Comparison of ENCODE assay signal across 18 cellular contexts in the genomic region with DNA sequence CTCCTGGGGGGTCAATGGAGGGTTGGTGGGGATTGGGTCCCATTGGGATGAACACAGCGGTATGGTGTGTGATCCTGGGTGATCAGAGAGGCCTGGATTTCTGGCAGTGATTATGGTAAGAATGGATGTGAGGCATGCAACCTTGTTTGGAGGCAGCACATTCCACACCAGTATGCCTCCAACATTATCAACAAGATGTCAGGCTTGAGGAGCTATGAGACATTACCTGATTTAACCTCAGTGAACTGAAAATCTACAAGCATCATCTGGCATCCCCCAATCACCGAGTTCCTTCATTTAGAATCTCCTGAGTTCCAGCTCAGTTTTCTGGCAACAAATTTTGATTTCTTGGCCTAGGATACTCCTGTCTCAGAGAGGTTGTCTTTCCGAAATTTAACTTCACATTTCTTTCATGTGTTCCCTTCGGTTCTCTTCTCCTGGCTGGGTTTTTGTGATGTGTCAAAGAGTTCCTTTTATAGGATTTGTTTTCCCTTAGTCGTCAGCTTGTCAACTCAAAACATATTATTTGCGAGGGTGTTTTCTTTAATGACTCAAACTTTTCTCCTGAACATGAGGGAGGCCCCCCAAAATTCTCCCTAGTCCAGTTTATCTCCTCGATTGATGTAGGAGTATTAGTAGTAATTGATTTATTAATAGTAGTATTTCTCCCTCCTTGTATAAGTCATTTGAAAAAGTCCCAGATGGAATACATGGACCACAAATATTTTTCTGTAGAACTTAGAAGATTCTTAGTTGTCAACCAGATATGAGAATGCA. TPM values are rescaled to one million over a fixed set of nuclear protein-coding genes. Genes with fewer than 3 reads are reported as not detected.
DNase-seq lines count a peak whose midpoint lies in the region; ATAC-seq, FAIRE-seq and TF ChIP-seq lines count a peak whose summit lies in the region.
"Had no signal": no experiment of that assay in that cellular context is flagged by ENCODE, and none has a peak within 500 bp of the region (broad histone marks: within the 10 kb centered on the region; RNA-seq: fewer than 3 reads in every experiment).

No MANE protein-coding gene starts in this region.

- no peaks in the 10 kb centered on the region for H3K9me3 Mint-ChIP-seq in activated CD4-positive, alpha-beta memory T cell treated with anti-CD3 and anti-CD28 coated beads for 36 hours
- H3K9me3 Mint-ChIP-seq in activated CD4-positive, alpha-beta memory T cell treated with anti-CD3 and anti-CD28 coated beads, Interleukin-2, amount 10 ng/mL, durations not matched to agents 7 days and 5 days = no peaks in the 10 kb centered on the region
- H3K9me3 Mint-ChIP-seq in stimulated activated effector memory CD8-positive, alpha-beta T cell treated with anti-CD3 and anti-CD28 coated beads, Interleukin-12 subunit alpha, Interleukin-12 subunit beta, amount 100 ng/mL, for 72 hours = peaks cover 3% of the 10 kb centered on the region
- H3K9me3 Mint-ChIP-seq: CD4-positive, alpha-beta T cell; H9 had no signal

- no peak overlapping the region for H3K23ac ChIP-seq in IMR-90 (ENCODE audit: low read depth, low read length)

- TF ChIP-seq EP300 in K562 (IDR thresholded peaks at IDR 0.05; ENCODE audit: low read length) = no peak

- H4K5ac ChIP-seq in IMR-90 (ENCODE audit: low read depth, low read length) = no peak overlapping the region; the same call in 1 of the 2 replicates

- peaks cover 2% of the 10 kb centered on the region; the same call in 1 of the 2 replicates for H3K4me1 ChIP-seq in IMR-90 (ENCODE audit: control insufficient read depth, insufficient read depth, low read length)
- H3K4me1 ChIP-seq in K562 (replicated peaks in 1 of 2; ENCODE audit: control insufficient read depth in 2 of 2, insufficient read depth in 2 of 2, low read length in 2 of 2) = peaks cover 0 to 1% of the 10 kb centered on the region in 2 experiments; a peak in 2 of 5 replicates

- no peaks in the 10 kb centered on the region for H3K79me2 ChIP-seq in K562 (ENCODE audit: control insufficient read depth, insufficient read depth, low read length)

- H3K79me1 ChIP-seq in IMR-90 (ENCODE audit: low read depth in 1 of 2, low read length in 2 of 2) = no peaks in the 10 kb centered on the region

- no peak overlapping the region for H2BK5ac ChIP-seq in IMR-90 (ENCODE audit: low read depth, low read length, poor library complexity, severe bottlenecking)

- H3K27ac Mint-ChIP-seq in activated CD4-positive, alpha-beta memory T cell treated with anti-CD3 and anti-CD28 coated beads for 36 hours = peak overlapping the region; percentile 86
- H3K27ac Mint-ChIP-seq in activated CD4-positive, alpha-beta memory T cell treated with anti-CD3 and anti-CD28 coated beads, Interleukin-2, amount 10 ng/mL, durations not matched to agents 7 days and 5 days = no peak overlapping the region
- peak overlapping the region; percentile 13 for H3K27ac Mint-ChIP-seq in stimulated activated effector memory CD8-positive, alpha-beta T cell treated with anti-CD3 and anti-CD28 coated beads, Interleukin-12 subunit alpha, Interleukin-12 subunit beta, amount 100 ng/mL, for 72 hours
- H3K27ac Mint-ChIP-seq: B cell; CD4-positive, alpha-beta T cell; H9 had no signal

- H3K4me3 ChIP-seq in IMR-90 (ENCODE audit: insufficient read depth, low read depth, low read length) = no peak overlapping the region
- H3K4me3 ChIP-seq in K562 = no peak overlapping the region
- H3K4me3 ChIP-seq: GM12878 had no signal

- peak overlapping the region; percentile 8; the same call in 1 of the 2 replicates for H4K91ac ChIP-seq in IMR-90 (ENCODE audit: insufficient read depth, low read depth, low read length)

- in situ Hi-C loops in IMR-90 (cut with MboI; ENCODE audit: low sequenced_read_pairs) = no loop called here
- in situ Hi-C loops in K562 (cut with MboI) = no loop called here

- FAIRE-seq in K562 (lab: Jason Lieb, UNC) = peak; percentile 67
- FAIRE-seq: GM12878, GM18507 had no signal

- WGBS in IMR-90 (ENCODE audit: extremely low coverage in 2 of 2, insufficient read length in 1 of 2), 2 experiments = 40% methylated on average over 1 of the region's 7 CpGs; no CpG with 5 or more reads in 1 of the 2 experiments
- 20% methylated on average over 6 of the region's 7 CpGs for WGBS in K562 (ENCODE audit: insufficient coverage, low coverage, missing lambda C conversion rate)

- ATAC-seq in IMR-90 (ENCODE audit: low read depth) = peak; percentile 48
- ATAC-seq in K562 = no peak
- ATAC-seq in stimulated activated effector memory CD8-positive, alpha-beta T cell treated with anti-CD3 and anti-CD28 coated beads, Interleukin-12 subunit alpha, Interleukin-12 subunit beta, amount 100 ng/mL, for 72 hours = no peak
- ATAC-seq: GM12878 had no signal

- H3K9me1 ChIP-seq in IMR-90 (ENCODE audit: insufficient read depth, low read length) = peaks cover 6% of the 10 kb centered on the region; the same call in 1 of the 2 replicates
- H3K9me1 ChIP-seq in K562 (ENCODE audit: control insufficient read depth, insufficient read depth, low read length) = no peaks in the 10 kb centered on the region

- H3K27me3 Mint-ChIP-seq in activated CD4-positive, alpha-beta memory T cell treated with anti-CD3 and anti-CD28 coated beads for 36 hours = peaks cover 12% of the 10 kb centered on the region
- peaks cover 14% of the 10 kb centered on the region for H3K27me3 Mint-ChIP-seq in activated CD4-positive, alpha-beta memory T cell treated with anti-CD3 and anti-CD28 coated beads, Interleukin-2, amount 10 ng/mL, durations not matched to agents 7 days and 5 days

- no peaks in the 10 kb centered on the region for H3K27me3 ChIP-seq in IMR-90 (ENCODE audit: control insufficient read depth, insufficient read depth, low read length)
- H3K27me3 ChIP-seq in K562 (ENCODE audit: control insufficient read depth in 2 of 2, insufficient read depth in 2 of 2, low read length in 2 of 2) = peaks cover 0 to 5% of the 10 kb centered on the region in 2 experiments; a peak in 1 of 5 replicates

- H3K9ac ChIP-seq in IMR-90 (ENCODE audit: low read depth, low read length) = no peak overlapping the region
- no peak overlapping the region for H3K9ac ChIP-seq in K562 (ENCODE audit: insufficient read depth in 1 of 2, low read depth in 2 of 2, low read length in 2 of 2)

- H3K4ac ChIP-seq in IMR-90 (ENCODE audit: low read depth, low read length) = peak overlapping the region; percentile 9; the same call in 1 of the 2 replicates

- no peak overlapping the region for H3K27ac ChIP-seq in IMR-90 (ENCODE audit: insufficient read depth, low read length)
- H3K27ac ChIP-seq in K562 (ENCODE audit: extremely low read depth, low read depth, low read length) = no peak overlapping the region

- peak overlapping the region; percentile 13; the same call in 1 of the 2 replicates for H2BK120ac ChIP-seq in IMR-90 (ENCODE audit: low read depth, low read length)

- H3K56ac ChIP-seq in IMR-90 (ENCODE audit: extremely low read depth, insufficient read depth, low read length) = no peak overlapping the region

- dilution Hi-C loops in IMR-90 (cut with HindIII; ENCODE audit: low sequenced_read_pairs, unreplicated experiment) = no loop called here

- H4K8ac ChIP-seq in IMR-90 (ENCODE audit: low read depth in 2 of 2, low read length in 2 of 2) = peak overlapping the region in 1 of 2 experiments; percentile 22; a peak in 1 of 4 replicates

- H3K4me3 Mint-ChIP-seq in activated CD4-positive, alpha-beta memory T cell treated with anti-CD3 and anti-CD28 coated beads for 36 hours = no peak overlapping the region
- H3K4me3 Mint-ChIP-seq in activated CD4-positive, alpha-beta memory T cell treated with anti-CD3 and anti-CD28 coated beads, Interleukin-2, amount 10 ng/mL, durations not matched to agents 7 days and 5 days = no peak overlapping the region
- H3K4me3 Mint-ChIP-seq in stimulated activated effector memory CD8-positive, alpha-beta T cell treated with anti-CD3 and anti-CD28 coated beads, Interleukin-12 subunit alpha, Interleukin-12 subunit beta, amount 100 ng/mL, for 72 hours = no peak overlapping the region
- H3K4me3 Mint-ChIP-seq: B cell; CD4-positive, alpha-beta T cell; H9 had no signal

- intact Hi-C loops in activated CD4-positive, alpha-beta memory T cell treated with anti-CD3 and anti-CD28 coated beads for 36 hours (cut with micrococcal nuclease) = loop anchor here (1.0 kb wide), 2 partner anchors 10 to 27 kb away; no protein-coding TSS in a partner anchor
- intact Hi-C loops in IMR-90 (cut with micrococcal nuclease) = no loop called here
- intact Hi-C loops in K562 (cut with micrococcal nuclease) = no loop called here

- H3K9me3 ChIP-seq in IMR-90 (ENCODE audit: control insufficient read depth, insufficient read depth, low read length) (no peaks in the 10 kb centered on the region), K562 (replicated peaks; ENCODE audit: control insufficient read depth, insufficient read depth, low read depth, low read length) (no peaks in the 10 kb centered on the region)

- TF ChIP-seq RAD21 in IMR-90 (IDR thresholded peaks at IDR 0.05; ENCODE audit: low read length) (no peak), K562 (CRISPR knock-in tag; conservative IDR thresholded peaks at IDR 0.05 in 1 of 2, IDR thresholded peaks at IDR 0.05 in 1 of 2) (no peak)

- peak overlapping the region; percentile 13; the same call in 1 of the 2 replicates for H2BK20ac ChIP-seq in IMR-90 (ENCODE audit: low read depth, low read length)

- no peak for TF ChIP-seq POLR2A in IMR-90 (IDR thresholded peaks at IDR 0.05; ENCODE audit: low read depth, low read length)
- TF ChIP-seq POLR2A in K562 (conservative IDR thresholded peaks at IDR 0.05) = no peak

- no peaks in the 10 kb centered on the region for H3K36me3 Mint-ChIP-seq in activated CD4-positive, alpha-beta memory T cell treated with anti-CD3 and anti-CD28 coated beads for 36 hours
- H3K36me3 Mint-ChIP-seq in activated CD4-positive, alpha-beta memory T cell treated with anti-CD3 and anti-CD28 coated beads, Interleukin-2, amount 10 ng/mL, durations not matched to agents 7 days and 5 days (ENCODE audit: low read depth) = no peaks in the 10 kb centered on the region
- no peaks in the 10 kb centered on the region for H3K36me3 Mint-ChIP-seq in stimulated activated effector memory CD8-positive, alpha-beta T cell treated with anti-CD3 and anti-CD28 coated beads, Interleukin-12 subunit alpha, Interleukin-12 subunit beta, amount 100 ng/mL, for 72 hours

- POLR2A ChIA-PET in activated CD4-positive, alpha-beta memory T cell treated with anti-CD3 and anti-CD28 coated beads for 36 hours (lab: Charles Lee) = interaction anchor here (1.0 to 1.5 kb wide), 4 partner anchors 8 to 61 kb away, joined by 3 to 7 read pairs (median 4); no protein-coding TSS in a partner anchor
- POLR2A ChIA-PET in activated CD4-positive, alpha-beta memory T cell treated with anti-CD3 and anti-CD28 coated beads, Interleukin-2, amount 10 ng/mL, durations not matched to agents 7 days and 5 days (lab: Charles Lee) = no interaction called here
- POLR2A ChIA-PET in IMR-90 (lab: Charles Lee; ENCODE audit: unreplicated experiment) (no interaction called here), K562 (lab: Yijun Ruan, JAX) (interaction anchor here (0.8 to 1.0 kb wide), 2 partner anchors 10 to 21 kb away, joined by 3 read pairs; no protein-coding TSS in a partner anchor)

- H2AK5ac ChIP-seq in IMR-90 (ENCODE audit: low read depth, low read length) = 0 out of 2 replicates have a peak overlapping the region, but pooled peaks have one; percentile 7

- no TSS peak for BruUV-seq in IMR-90 (replicated peaks; lab: Mats Ljungman, UMichigan)
- BruUV-seq in K562 (replicated peaks; lab: Mats Ljungman, UMichigan) = no TSS peak

- DNase-seq in activated CD4-positive, alpha-beta memory T cell treated with anti-CD3 and anti-CD28 coated beads for 36 hours = no peak
- no peak for DNase-seq in activated CD4-positive, alpha-beta memory T cell treated with anti-CD3 and anti-CD28 coated beads, Interleukin-2, amount 10 ng/mL, durations not matched to agents 7 days and 5 days
- DNase-seq in IMR-90 = no peak
- no peak for DNase-seq in K562 (ENCODE audit: extremely low read depth in 1 of 4, low spot score in 3 of 4)
- no peak for DNase-seq in stimulated activated effector memory CD8-positive, alpha-beta T cell treated with anti-CD3 and anti-CD28 coated beads, Interleukin-12 subunit alpha, Interleukin-12 subunit beta, amount 100 ng/mL, for 72 hours (ENCODE audit: low spot score in 2 of 2)
- DNase-seq in NCI-H2227 (lab: John Stamatoyannopoulos, UW; ENCODE audit: unreplicated experiment) = no peak
- DNase-seq in RPMI8226 = no peak
- DNase-seq: ACHN; C1 segment of cervical spinal cord; Calu3; CD4-positive, alpha-beta T cell; DMS 273 treated with DMSO at 0.1 percent for 48 hours; DMS79; H9 had no signal

- peak overlapping the region; percentile 25; the same call in 1 of the 2 replicates for H3K18ac ChIP-seq in IMR-90 (ENCODE audit: low read depth, low read length)

- H3K14ac ChIP-seq in IMR-90 (replicated peaks; ENCODE audit: low read depth, low read length) = peak overlapping the region; percentile 2; the same call in 1 of the 2 replicates

- peak overlapping the region; percentile 20; the same call in 1 of the 3 replicates for H2BK15ac ChIP-seq in IMR-90 (ENCODE audit: low read depth, low read length)

- H2AK9ac ChIP-seq in IMR-90 (replicated peaks; ENCODE audit: low read depth, low read length, poor library complexity) = no peak overlapping the region

- CTCF ChIA-PET in activated CD4-positive, alpha-beta memory T cell treated with anti-CD3 and anti-CD28 coated beads for 36 hours (lab: Charles Lee) = interaction anchor here (1.5 kb wide), 1 partner anchor 17 kb away, joined by 5 read pairs; no protein-coding TSS in a partner anchor
- CTCF ChIA-PET in activated CD4-positive, alpha-beta memory T cell treated with anti-CD3 and anti-CD28 coated beads, Interleukin-2, amount 10 ng/mL, durations not matched to agents 7 days and 5 days (lab: Charles Lee) = no interaction called here
- CTCF ChIA-PET in IMR-90 (lab: Yijun Ruan, JAX) (no interaction called here), K562 (lab: Yijun Ruan, JAX; ENCODE audit: low intra/inter-chr PET ratio) (no interaction called here)

- H4K20me1 ChIP-seq in IMR-90 (ENCODE audit: insufficient read depth, low read length) = no peaks in the 10 kb centered on the region
- H4K20me1 ChIP-seq in K562 (replicated peaks; ENCODE audit: control insufficient read depth, insufficient read depth, low read length) = no peaks in the 10 kb centered on the region

- no peaks in the 10 kb centered on the region for H3K36me3 ChIP-seq in IMR-90 (ENCODE audit: control insufficient read depth, insufficient read depth, low read length)
- no peaks in the 10 kb centered on the region for H3K36me3 ChIP-seq in K562 (ENCODE audit: control insufficient read depth, insufficient read depth, low read length)

- H3K4me2 ChIP-seq in IMR-90 (ENCODE audit: low read depth, low read length) (no peak overlapping the region), K562 (ENCODE audit: insufficient read depth, low read length) (no peak overlapping the region; the same call in 1 of the 2 replicates)

- H2AFZ ChIP-seq in IMR-90 (replicated peaks; ENCODE audit: low read length, poor library complexity) = no peak overlapping the region
- no peak overlapping the region for H2AFZ ChIP-seq in K562 (ENCODE audit: low read depth, low read length)

- TF ChIP-seq CTCF in IMR-90 (conservative IDR thresholded peaks at IDR 0.05; ENCODE audit: low read depth, low read length) (no peak), K562 (IDR thresholded peaks at IDR 0.05 in 2 of 3, conservative IDR thresholded peaks at IDR 0.05 in 1 of 3; ENCODE audit: insufficient read depth in 2 of 3, low read depth in 1 of 3, low read length in 3 of 3) (no peak)

- peaks cover 16% of the 10 kb centered on the region for H3K4me1 Mint-ChIP-seq in activated CD4-positive, alpha-beta memory T cell treated with anti-CD3 and anti-CD28 coated beads for 36 hours (ENCODE audit: low read depth)
- peaks cover 3% of the 10 kb centered on the region for H3K4me1 Mint-ChIP-seq in activated CD4-positive, alpha-beta memory T cell treated with anti-CD3 and anti-CD28 coated beads, Interleukin-2, amount 10 ng/mL, durations not matched to agents 7 days and 5 days
- H3K4me1 Mint-ChIP-seq in stimulated activated effector memory CD8-positive, alpha-beta T cell treated with anti-CD3 and anti-CD28 coated beads, Interleukin-12 subunit alpha, Interleukin-12 subunit beta, amount 100 ng/mL, for 72 hours = no peaks in the 10 kb centered on the region
- H3K4me1 Mint-ChIP-seq: B cell had no signal

RNA-seq across cellular contexts. Expression of a gene that starts 56.0 kb away (rescaled TPM):
- 10 to 100 TPM; 17.2 to 19.5 TPM for total RNA-seq in activated CD4-positive, alpha-beta memory T cell treated with anti-CD3 and anti-CD28 coated beads for 36 hours
- total RNA-seq in activated CD4-positive, alpha-beta memory T cell treated with anti-CD3 and anti-CD28 coated beads, Interleukin-2, amount 10 ng/mL, durations not matched to agents 7 days and 5 days = 1 to 10 TPM; 2.0 to 2.5 TPM
- total RNA-seq in IMR-90 (2012; rRNA removed) (10.0 and 10.4 TPM in 2 replicates), K562 (2014; rRNA removed) (0.24 and 0.27 TPM in 2 replicates), K562 (2014; rRNA removed; fragmentation: Illumina TruSeq; extraction: Trizol) (0.19 and 0.22 TPM in 2 replicates), K562 (2015; rRNA removed; fragmentation: Illumina TruSeq; extraction: Trizol) (0.04 TPM in 2 replicates), K562 (2021) (0.22 and 0.40 TPM in 2 replicates)
- polyA plus RNA-seq in IMR-90 (2012; rRNA removed) (4.4 and 4.5 TPM in 2 replicates), K562 (2011; rRNA removed) (0.77 and 2.0 TPM in 2 replicates), K562 (2014; fragmentation: Illumina TruSeq; extraction: Trizol) (0.17 and 0.22 TPM in 2 replicates), K562 (2014; fragmentation: Nextera tagmentation; extraction: Ambion mirVana) (under 1 TPM; 0.04 to 0.10 TPM), K562 (2014; rRNA removed) (0.01 TPM in 1 of 2 replicates, not detected in the other)
- 1.6 and 2.5 TPM in 2 replicates for polyA plus RNA-seq in IMR-90 (2012; cell fraction: cytosol; rRNA removed)
- polyA plus RNA-seq in IMR-90 (2012; cell fraction: nucleus; rRNA removed; ENCODE audit: low replicate concordance) = 1.3 and 3.9 TPM in 2 replicates
- 2.9 and 4.1 TPM in 2 replicates for total RNA-seq in K562 (2011; cell fraction: chromatin; rRNA removed; ENCODE audit: low replicate concordance)
- 1.3 and 1.7 TPM in 2 replicates for total RNA-seq in K562 (2011; cell fraction: nucleolus; rRNA removed)
- 1.5 and 3.1 TPM in 2 replicates for total RNA-seq in K562 (2011; cell fraction: nucleoplasm; rRNA removed)
- 0.37 and 0.45 TPM in 2 replicates for polyA plus RNA-seq in K562 (2011; cell fraction: cytosol; rRNA removed)
- 0.97 and 1.0 TPM in 2 replicates for polyA plus RNA-seq in K562 (2011; cell fraction: nucleus; rRNA removed)
- polyA plus RNA-seq in K562 (2012) = 0.60 and 0.91 TPM in 2 replicates
- polyA minus RNA-seq in K562 (2011; rRNA and poly(A)+ RNA removed) = 2.5 and 4.0 TPM in 2 replicates
- 0.55 and 1.4 TPM in 2 replicates for polyA minus RNA-seq in K562 (2011; cell fraction: cytosol; rRNA and poly(A)+ RNA removed)
- 0.56 and 0.81 TPM in 2 replicates for polyA minus RNA-seq in K562 (2011; cell fraction: nucleus; rRNA and poly(A)+ RNA removed)
- total RNA-seq: Calu3, G401 had no signal

Comparison
In these comparisons a context has a peak if more than half of its experiments do, and no peak if none do; other contexts are left out.
1. POLR2A ChIA-PET loops: an anchor here in activated CD4-positive, alpha-beta memory T cell treated with anti-CD3 and anti-CD28 coated beads for 36 hours (1.0 to 1.5 kb wide) and K562 (0.8 to 1.0 kb wide); none called in activated CD4-positive, alpha-beta memory T cell treated with anti-CD3 and anti-CD28 coated beads, Interleukin-2, amount 10 ng/mL, durations not matched to agents 7 days and 5 days and IMR-90.